In the genomic region with DNA sequence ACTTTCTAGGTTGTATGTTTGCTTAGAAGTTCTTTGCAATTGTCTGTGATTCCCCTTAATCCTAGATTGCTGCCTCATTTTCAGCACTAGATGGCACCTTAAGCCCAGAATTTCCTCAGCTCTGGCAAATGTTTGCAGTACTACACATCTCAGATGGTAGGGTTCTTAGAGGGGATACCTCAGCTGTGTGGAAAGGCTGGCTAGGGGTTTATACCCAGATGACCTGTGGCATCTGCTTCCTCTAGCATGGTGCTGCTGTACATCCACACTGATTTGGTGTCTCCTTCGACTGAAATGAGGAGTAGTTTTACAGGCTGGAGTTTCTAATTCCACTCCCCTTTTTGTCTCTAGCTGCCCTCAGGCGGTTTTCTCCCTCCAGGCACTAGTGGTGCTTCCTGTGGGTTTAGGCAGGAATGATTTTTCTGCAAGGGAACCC, we compare ENCODE assay signal across 9 cellular contexts. TPM values are rescaled to one million over a fixed set of nuclear protein-coding genes. Genes with fewer than 3 reads are reported as not detected.
DNase-seq lines count a peak whose midpoint lies in the region; ATAC-seq and TF ChIP-seq lines count a peak whose summit lies in the region.
"Had no signal": no experiment of that assay in that cellular context is flagged by ENCODE, and none has a peak within 500 bp of the region (broad histone marks: within the 10 kb centered on the region; RNA-seq: fewer than 3 reads in every experiment).

No MANE protein-coding gene starts in this region.

- DNase-seq in ELR (ENCODE audit: low read depth) (peak; percentile 76), H4 (ENCODE audit: low spot score) (peak; percentile 36), NB4 (ENCODE audit: low read depth) (peak; percentile 51), WERI-Rb-1 (peak; percentile 55), lung microvascular endothelial cell (ENCODE audit: low read depth in 2 of 2) (peak; percentile 45 to 65), upper lobe of left lung (no peak)
- DNase-seq in activated naive CD4-positive, alpha-beta T cell treated with anti-CD3 and anti-CD28 coated beads, Interleukin-2, amount 50 U/mL, for 16 hours, result no peak
- DNase-seq in activated T-cell treated with anti-CD3 and anti-CD28 coated beads, Interleukin-2, amount 50 U/mL, for 48 hours, result no peak

- H3K4me1 ChIP-seq in upper lobe of left lung, result no peaks in the 10 kb centered on the region
- H3K4me1 ChIP-seq: parathyroid adenoma had no signal

- peak; percentile 50 for TF ChIP-seq CTCF in NB4 (IDR thresholded peaks at IDR 0.05; ENCODE audit: low read depth, low read length)
- TF ChIP-seq CTCF in WERI-Rb-1 (IDR thresholded peaks at IDR 0.05; ENCODE audit: low read depth, low read length), result peak; percentile 60
- no peak for TF ChIP-seq CTCF in upper lobe of left lung (IDR thresholded peaks at IDR 0.05)

- no peak for TF ChIP-seq POLR2A in NB4 (IDR thresholded peaks at IDR 0.05; ENCODE audit: extremely low read depth, insufficient read length)
- no peak for TF ChIP-seq POLR2A in upper lobe of left lung (IDR thresholded peaks at IDR 0.05)

- H3K27ac ChIP-seq in WERI-Rb-1 (no peak overlapping the region), upper lobe of left lung (no peak overlapping the region)
- H3K27ac ChIP-seq: parathyroid adenoma had no signal

- no peak for TF ChIP-seq EP300 in upper lobe of left lung (IDR thresholded peaks at IDR 0.05)

- H3K4me3 ChIP-seq in NB4 (ENCODE audit: low read depth, low read length) (no peak overlapping the region), WERI-Rb-1 (ENCODE audit: low read depth, low read length) (no peak overlapping the region), upper lobe of left lung (no peak overlapping the region)

- no peaks in the 10 kb centered on the region for H3K9me3 ChIP-seq in WERI-Rb-1 (ENCODE audit: severe bottlenecking)
- peaks cover 0 to 5% (median 3%) of the 10 kb centered on the region in 4 donors for H3K9me3 ChIP-seq in upper lobe of left lung

- no peak for ATAC-seq in upper lobe of left lung (ENCODE audit: low FRiP score in 2 of 2)

- H3K27me3 ChIP-seq in WERI-Rb-1 (ENCODE audit: insufficient read depth, low read depth, severe bottlenecking) (no peaks in the 10 kb centered on the region), upper lobe of left lung (no peaks in the 10 kb centered on the region)

- WGBS in upper lobe of left lung, 2 donors, result 45 to 60% methylated on average over 2 of the region's 2 CpGs

- H3K36me3 ChIP-seq in WERI-Rb-1 (no peaks in the 10 kb centered on the region), upper lobe of left lung (no peaks in the 10 kb centered on the region)

RNA-seq across cellular contexts. Expression of a gene that starts 23.5 kb away (rescaled TPM):
- not detected in 2 replicates for total RNA-seq in H4 (2014; rRNA removed; shearing (Covaris generic))
- total RNA-seq in lung microvascular endothelial cell (not detected in 2 replicates), upper lobe of left lung (not detected)

Comparison
In these comparisons a context has a peak if more than half of its experiments do, and no peak if none do; other contexts are left out.
1. DNase-seq: peak in ELR (single experiment), H4 (single experiment), NB4 (single experiment), WERI-Rb-1 (single experiment) and lung microvascular endothelial cell (2 of 2); none in activated naive CD4-positive, alpha-beta T cell treated with anti-CD3 and anti-CD28 coated beads, Interleukin-2, amount 50 U/mL, for 16 hours (single experiment), activated T-cell treated with anti-CD3 and anti-CD28 coated beads, Interleukin-2, amount 50 U/mL, for 48 hours (0 of 2) and upper lobe of left lung (0 of 2).
2. CTCF ChIP-seq: peak in NB4 (single experiment) and WERI-Rb-1 (single experiment); none in upper lobe of left lung (0 of 6).